16 cellular contexts compared by ENCODE assay signal in genomic region chr2:85278361-85278760, GRCh38. TPM values are rescaled to one million over a fixed set of nuclear protein-coding genes. Genes with fewer than 3 reads are reported as not detected.
DNase-seq lines count a peak whose midpoint lies in the region; ATAC-seq and TF ChIP-seq lines count a peak whose summit lies in the region.
"Had no signal": no experiment of that assay in that cellular context is flagged by ENCODE, and none has a peak within 500 bp of the region (broad histone marks: within the 10 kb centered on the region; RNA-seq: fewer than 3 reads in every experiment).

No MANE protein-coding gene starts in this region.

- WGBS in SK-N-SH (ENCODE audit: low lambda C conversion rate), result 56% methylated on average over 2 of the region's 2 CpGs
- WGBS in esophagus muscularis mucosa, result 54% methylated on average over 2 of the region's 2 CpGs

- H3K9ac ChIP-seq in SK-N-SH, result no peak overlapping the region
- no peak overlapping the region for H3K9ac ChIP-seq in neural progenitor cell

- TF ChIP-seq CTCF in AG09309 (IDR thresholded peaks at IDR 0.05; ENCODE audit: control insufficient read depth, insufficient read depth, low read depth, low read length, missing control alignments), result no peak
- TF ChIP-seq CTCF in SK-N-SH (IDR thresholded peaks at IDR 0.05), result no peak
- TF ChIP-seq CTCF in esophagus muscularis mucosa (IDR thresholded peaks at IDR 0.05), result no peak
- no peak for TF ChIP-seq CTCF in neural progenitor cell (IDR thresholded peaks at IDR 0.05)

- peak overlapping the region; percentile 67 to 74 for H3K27ac ChIP-seq in SK-N-SH (ENCODE audit: low read depth in 2 of 2, low read length in 1 of 2)
- peak overlapping the region; percentile 71 to 80 (median 79) for H3K27ac ChIP-seq in esophagus muscularis mucosa (replicated peaks in 1 of 4)
- H3K27ac ChIP-seq in neural progenitor cell, result no peak overlapping the region
- H3K27ac ChIP-seq: pancreas had no signal

- ATAC-seq in HG02885 (IDR thresholded peaks at IDR 0.05; ENCODE audit: poor library complexity, unreplicated experiment), result no peak

- H4K20me1 ChIP-seq in SK-N-SH (ENCODE audit: insufficient read depth), result peaks cover 9% of the 10 kb centered on the region
- no peaks in the 10 kb centered on the region for H4K20me1 ChIP-seq in neural progenitor cell (ENCODE audit: low read depth)

- H3K27me3 Mint-ChIP-seq in neural progenitor cell (ENCODE audit: insufficient read depth, low read depth), result peaks cover 10% of the 10 kb centered on the region

- no peak overlapping the region for H3K4me3 Mint-ChIP-seq in neural progenitor cell
- H3K4me3 Mint-ChIP-seq: memory B cell had no signal

- no peaks in the 10 kb centered on the region for H3K9me3 ChIP-seq in SK-N-SH
- no peaks in the 10 kb centered on the region for H3K9me3 ChIP-seq in esophagus muscularis mucosa
- H3K9me3 ChIP-seq in neural progenitor cell (ENCODE audit: low read depth), result no peaks in the 10 kb centered on the region
- H3K9me3 ChIP-seq: BE2C, pancreas, thyroid gland had no signal

- H3K36me3 ChIP-seq in SK-N-SH (replicated peaks in 1 of 2; ENCODE audit: control insufficient read depth in 1 of 2, insufficient read depth in 2 of 2, low read length in 1 of 2) (no peaks in the 10 kb centered on the region), esophagus muscularis mucosa (peaks cover 0 to 2% (median under 1%) of the 10 kb centered on the region in 4 donors), neural progenitor cell (no peaks in the 10 kb centered on the region)
- H3K36me3 ChIP-seq: BE2C, pancreas, thyroid gland had no signal

- no peaks in the 10 kb centered on the region for H3K9me3 Mint-ChIP-seq in neural progenitor cell
- H3K9me3 Mint-ChIP-seq: memory B cell had no signal

- H3K9me2 ChIP-seq in SK-N-SH, result no peaks in the 10 kb centered on the region

- no peaks in the 10 kb centered on the region for H3K79me2 ChIP-seq in SK-N-SH (ENCODE audit: insufficient read depth)
- no peaks in the 10 kb centered on the region for H3K79me2 ChIP-seq in neural progenitor cell (ENCODE audit: low read depth)

- peaks cover 8% of the 10 kb centered on the region for H3K36me3 Mint-ChIP-seq in neural progenitor cell
- H3K36me3 Mint-ChIP-seq: memory B cell had no signal

- no peak for TF ChIP-seq RAD21 in SK-N-SH (IDR thresholded peaks at IDR 0.05; ENCODE audit: low read length)

- intact Hi-C loops in esophagus muscularis mucosa (cut with DNase I), result no loop called here

- H3K4me1 ChIP-seq in SK-N-SH (ENCODE audit: control insufficient read depth in 1 of 2, insufficient read depth in 2 of 2, low read depth in 1 of 2, low read length in 1 of 2) (peaks cover 21 to 30% of the 10 kb centered on the region in 2 experiments), esophagus muscularis mucosa (peaks cover 35 to 75% (median 67%) of the 10 kb centered on the region in 4 donors), neural progenitor cell (peaks cover 9% of the 10 kb centered on the region)
- H3K4me1 ChIP-seq: BE2C, pancreas had no signal

- no peak overlapping the region for H3K27ac Mint-ChIP-seq in neural progenitor cell
- H3K27ac Mint-ChIP-seq: memory B cell had no signal

- H3K4me3 ChIP-seq in AG09309 (ENCODE audit: control insufficient read depth, low read depth, low read length) (no peak overlapping the region), SK-N-SH (ENCODE audit: low read depth in 2 of 2, low read length in 1 of 2) (peak overlapping the region in 1 of 2 experiments; percentile 32; a peak in 1 of 4 replicates), esophagus muscularis mucosa (peak overlapping the region in 2 of 4 donors; percentile 10 to 42), neural progenitor cell (no peak overlapping the region)
- H3K4me3 ChIP-seq: pancreas, thyroid gland had no signal

- H3K27me3 ChIP-seq in SK-N-SH (ENCODE audit: insufficient read depth) (no peaks in the 10 kb centered on the region), esophagus muscularis mucosa (no peaks in the 10 kb centered on the region), neural progenitor cell (no peaks in the 10 kb centered on the region)
- H3K27me3 ChIP-seq: BE2C, pancreas, thyroid gland had no signal

- H3K4me1 Mint-ChIP-seq in neural progenitor cell, result peaks cover 32% of the 10 kb centered on the region
- H3K4me1 Mint-ChIP-seq: memory B cell had no signal

- H2AFZ ChIP-seq in SK-N-SH (ENCODE audit: low read depth) (no peak overlapping the region), neural progenitor cell (replicated peaks) (no peak overlapping the region)

- no peak for TF ChIP-seq EP300 in SK-N-SH (IDR thresholded peaks at IDR 0.05; ENCODE audit: borderline replicate concordance in 1 of 2, low read depth in 1 of 2, low read length in 1 of 2)
- no peak for TF ChIP-seq EP300 in esophagus muscularis mucosa (IDR thresholded peaks at IDR 0.05)

- CTCF ChIA-PET in SK-N-SH (lab: Yijun Ruan, JAX), result interaction anchor here (0.9 to 1.2 kb wide), 3 partner anchors 12 to 212 kb away, joined by 3 to 12 read pairs (median 9); no protein-coding TSS in a partner anchor

- DNase-seq in AG09309 (ENCODE audit: low read depth) (peak; percentile 52), SK-N-SH (no peak), esophagus muscularis mucosa (ENCODE audit: extremely low spot score) (no peak), neural progenitor cell (ENCODE audit: low spot score) (no peak), middle frontal gyrus (ENCODE audit: extremely low spot score, low spot score) (no peak), hypothalamus (lab: John Stamatoyannopoulos, UW) (no peak), NAMALWA (ENCODE audit: low spot score) (no peak)
- DNase-seq: activated naive CD4-positive, alpha-beta T cell treated with Interleukin-2 at 50 U/mL for 16 hours; BE2C; DMS79; MV-4-11; NCI-H2227 treated with DMSO at 0.1 percent for 48 hours; pancreas; thyroid gland had no signal

- H3K4me2 ChIP-seq in SK-N-SH, result peak overlapping the region; percentile 69; the same call in 1 of the 2 replicates
- peak overlapping the region; percentile 26 for H3K4me2 ChIP-seq in neural progenitor cell

- TF ChIP-seq POLR2A in esophagus muscularis mucosa (IDR thresholded peaks at IDR 0.05; ENCODE audit: low read depth), result no peak

- H3F3A ChIP-seq in SK-N-SH (replicated peaks; ENCODE audit: insufficient read depth) (peaks cover 9% of the 10 kb centered on the region), neural progenitor cell (ENCODE audit: low read depth) (no peaks in the 10 kb centered on the region)

- POLR2A ChIA-PET in SK-N-SH (lab: Yijun Ruan, JAX), result no interaction called here

TF ChIP-seq in SK-N-SH, 30 proteins besides CTCF, POLR2A, EP300 and RAD21 (continues in another document):
- TF ChIP-seq SIN3A (IDR thresholded peaks at IDR 0.05; ENCODE audit: borderline replicate concordance, low read depth, low read length) (no peak), ELF1 (IDR thresholded peaks at IDR 0.05) (no peak), MEF2A (IDR thresholded peaks at IDR 0.05; ENCODE audit: borderline replicate concordance, low read depth) (peak; percentile 37; the same call in 1 of the 2 replicates), RXRA (IDR thresholded peaks at IDR 0.05; ENCODE audit: borderline replicate concordance, low read depth) (no peak), SMC3 (IDR thresholded peaks at IDR 0.05; ENCODE audit: low read depth, low read length) (no peak), FOXM1 (IDR thresholded peaks at IDR 0.05; ENCODE audit: low read depth) (no peak), PBX3 (IDR thresholded peaks at IDR 0.05) (no peak), FOSL2 (IDR thresholded peaks at IDR 0.05; ENCODE audit: borderline replicate concordance, low read depth) (no peak), POLR2AphosphoS5 (IDR thresholded peaks at IDR 0.05; ENCODE audit: low read depth, low read length) (no peak), REST (IDR thresholded peaks at IDR 0.05; ENCODE audit: low read depth, low read length) (no peak), NFIC (IDR thresholded peaks at IDR 0.05; ENCODE audit: borderline replicate concordance) (peak; percentile 50; the same call in 1 of the 2 replicates)

RNA-seq across cellular contexts. Expression of gene TGOLN2, which starts 49.4 kb away (rescaled TPM):
- 138 and 140 TPM in 2 replicates for polyA plus RNA-seq in SK-N-SH (2012; rRNA removed)
- 107 and 114 TPM in 2 replicates for polyA plus RNA-seq in SK-N-SH (2012; cell fraction: cytosol; rRNA removed)
- polyA plus RNA-seq in SK-N-SH (2012; cell fraction: nucleus; rRNA removed), result 76.0 and 97.4 TPM in 2 replicates
- total RNA-seq in esophagus muscularis mucosa, result 100 to 1,000 TPM; 101 to 148 (median 136) TPM
- 28.5 and 31.9 TPM in 2 replicates for total RNA-seq in neural progenitor cell (ENCODE audit: low replicate concordance)
